In genomic region chr9:95770653-95771131, GRCh38 we compare ENCODE assay signal across 17 cellular contexts.
DNase-seq lines count a peak whose midpoint lies in the region; ATAC-seq and TF ChIP-seq lines count a peak whose summit lies in the region.
"Had no signal": no experiment of that assay in that cellular context is flagged by ENCODE, and none has a peak within 500 bp of the region (broad histone marks: within the 10 kb centered on the region; RNA-seq: fewer than 3 reads in every experiment).

No MANE protein-coding gene starts in this region.

- H3K4me1 ChIP-seq in right cardiac atrium (ENCODE audit: control insufficient read depth, insufficient read depth, low read length) (no peaks in the 10 kb centered on the region), heart left ventricle (peaks cover 0 to 23% (median 6%) of the 10 kb centered on the region in 12 donors), body of pancreas (peaks cover 23% of the 10 kb centered on the region), muscle layer of colon (ENCODE audit: insufficient read depth, low read length) (peaks cover 23% of the 10 kb centered on the region), GM23248 (ENCODE audit: insufficient read depth) (no peaks in the 10 kb centered on the region), OCI-LY7 (ENCODE audit: insufficient read depth, low read length, poor library complexity, severe bottlenecking) (no peaks in the 10 kb centered on the region)

- H3K36me3 ChIP-seq in heart left ventricle (no peaks in the 10 kb centered on the region), body of pancreas (replicated peaks in 1 of 2; ENCODE audit: insufficient read depth in 1 of 2, low read depth in 2 of 2) (no peaks in the 10 kb centered on the region), muscle layer of colon (ENCODE audit: insufficient read depth, low read length) (no peaks in the 10 kb centered on the region), GM23248 (ENCODE audit: low read depth) (no peaks in the 10 kb centered on the region), OCI-LY7 (ENCODE audit: insufficient read depth, low read length) (no peaks in the 10 kb centered on the region)
- H3K36me3 ChIP-seq: right atrium auricular region, thoracic aorta had no signal

- intact Hi-C loops in right cardiac atrium (cut with DNase I) = no loop called here
- intact Hi-C loops in heart left ventricle (cut with DNase I) = no loop called here
- intact Hi-C loops in body of pancreas (cut with DNase I) = no loop called here
- intact Hi-C loops in OCI-LY7 (cut with micrococcal nuclease; ENCODE audit: unreplicated experiment) = no loop called here

- no peaks in the 10 kb centered on the region for H3K9me2 ChIP-seq in GM23248 (ENCODE audit: insufficient read depth)
- H3K9me2 ChIP-seq in OCI-LY7 (ENCODE audit: insufficient read depth, low read length) = no peaks in the 10 kb centered on the region

- TF ChIP-seq POLR2A in heart left ventricle (IDR thresholded peaks at IDR 0.05) (no peak), body of pancreas (IDR thresholded peaks at IDR 0.05) (no peak)

- H3K4me2 ChIP-seq in GM23248 (ENCODE audit: unreplicated experiment) = no peak overlapping the region
- H3K4me2 ChIP-seq in OCI-LY7 (ENCODE audit: low read length) = no peak overlapping the region

- H3K79me2 ChIP-seq in GM23248 (ENCODE audit: insufficient read depth) (no peaks in the 10 kb centered on the region), OCI-LY7 (ENCODE audit: insufficient read depth, low read depth, low read length) (no peaks in the 10 kb centered on the region)

- no peak for TF ChIP-seq CTCF in heart left ventricle (IDR thresholded peaks at IDR 0.05)
- no peak for TF ChIP-seq CTCF in body of pancreas (IDR thresholded peaks at IDR 0.05)
- TF ChIP-seq CTCF in OCI-LY7 (conservative IDR thresholded peaks at IDR 0.05; ENCODE audit: low read length) = no peak

- H4K20me1 ChIP-seq in GM23248 (ENCODE audit: insufficient read depth) = no peaks in the 10 kb centered on the region
- H4K20me1 ChIP-seq in OCI-LY7 (ENCODE audit: insufficient read depth, low read length) = no peaks in the 10 kb centered on the region

- BruUV-seq in OCI-LY7 (replicated peaks; lab: Mats Ljungman, UMichigan) = no TSS peak

- H3K9ac ChIP-seq in muscle layer of colon (ENCODE audit: low read length) (no peak overlapping the region), GM23248 (no peak overlapping the region)

- ATAC-seq in right cardiac atrium = peak; percentile 14 to 49
- no peak for ATAC-seq in heart left ventricle
- ATAC-seq in body of pancreas = peak; percentile 22
- ATAC-seq in HG02981 (IDR thresholded peaks at IDR 0.05; ENCODE audit: unreplicated experiment) = no peak
- ATAC-seq: CD8-positive, alpha-beta T cell had no signal

- POLR2A ChIA-PET in OCI-LY7 (lab: Charles Lee) = no interaction called here

- H3F3A ChIP-seq in GM23248 (ENCODE audit: insufficient read depth) = no peaks in the 10 kb centered on the region

- H2AFZ ChIP-seq in GM23248 = no peak overlapping the region
- no peak overlapping the region for H2AFZ ChIP-seq in OCI-LY7 (ENCODE audit: low read length)

- in situ Hi-C loops in GM23248 (cut with MboI) = no loop called here

- no peaks in the 10 kb centered on the region for H3K9me3 ChIP-seq in right cardiac atrium (ENCODE audit: control insufficient read depth, low read length)
- no peaks in the 10 kb centered on the region for H3K9me3 ChIP-seq in heart left ventricle
- no peaks in the 10 kb centered on the region for H3K9me3 ChIP-seq in body of pancreas
- no peaks in the 10 kb centered on the region for H3K9me3 ChIP-seq in muscle layer of colon (ENCODE audit: low read length)
- H3K9me3 ChIP-seq in GM23248 (ENCODE audit: low read depth) = no peaks in the 10 kb centered on the region
- H3K9me3 ChIP-seq in OCI-LY7 (ENCODE audit: low read length) = no peaks in the 10 kb centered on the region
- H3K9me3 ChIP-seq: right atrium auricular region, thoracic aorta had no signal

- H3K4me3 ChIP-seq in right cardiac atrium (ENCODE audit: low read length) (no peak overlapping the region), heart left ventricle (no peak overlapping the region), body of pancreas (no peak overlapping the region), muscle layer of colon (ENCODE audit: low read depth in 1 of 2, low read length in 2 of 2) (no peak overlapping the region), GM23248 (no peak overlapping the region), OCI-LY7 (ENCODE audit: low read depth, low read length, poor library complexity, severe bottlenecking) (no peak overlapping the region)
- H3K4me3 ChIP-seq: right atrium auricular region, thoracic aorta had no signal

- H3K27ac ChIP-seq in right cardiac atrium (ENCODE audit: low read length) = no peak overlapping the region
- peak overlapping the region in 1 of 12 donors; percentile 80 for H3K27ac ChIP-seq in heart left ventricle
- no peak overlapping the region for H3K27ac ChIP-seq in body of pancreas
- H3K27ac ChIP-seq in muscle layer of colon (ENCODE audit: low read depth, low read length) = peak overlapping the region; percentile 87
- no peak overlapping the region for H3K27ac ChIP-seq in GM23248
- no peak overlapping the region for H3K27ac ChIP-seq in OCI-LY7 (ENCODE audit: low read depth, low read length, poor library complexity, severe bottlenecking)
- H3K27ac ChIP-seq: right atrium auricular region, thoracic aorta had no signal

- WGBS in right cardiac atrium = 41% methylated on average over 7 of the region's 7 CpGs
- 38 to 52% (median 49%) methylated on average over 7 of the region's 7 CpGs for WGBS in heart left ventricle, 4 donors
- WGBS in body of pancreas, 2 donors = 60 to 62% methylated on average over 5 to 7 of the region's 7 CpGs
- 81 to 87% methylated on average over 7 of the region's 7 CpGs for WGBS in GM23248 (ENCODE audit: low coverage in 1 of 2, low lambda C conversion rate in 2 of 2, missing lambda C conversion rate in 2 of 2), 2 experiments

- CTCF ChIA-PET in OCI-LY7 (lab: Charles Lee; ENCODE audit: unreplicated experiment) = no interaction called here

- H3K27me3 ChIP-seq in right cardiac atrium (ENCODE audit: control insufficient read depth, insufficient read depth) (no peaks in the 10 kb centered on the region), heart left ventricle (peaks cover 0 to 25% (median 5%) of the 10 kb centered on the region in 9 donors), body of pancreas (no peaks in the 10 kb centered on the region), muscle layer of colon (ENCODE audit: control insufficient read depth in 1 of 2, insufficient read depth in 2 of 2, low read length in 2 of 2) (no peaks in the 10 kb centered on the region), GM23248 (replicated peaks; ENCODE audit: insufficient read depth) (peaks cover 49% of the 10 kb centered on the region)
- H3K27me3 ChIP-seq: right atrium auricular region had no signal

- DNase-seq in right cardiac atrium = peak in 2 of 3 donors; percentile 40 to 52
- DNase-seq in heart left ventricle = no peak
- no peak for DNase-seq in body of pancreas
- no peak for DNase-seq in GM23248
- DNase-seq in RPMI8226 = no peak
- no peak for DNase-seq in OCI-LY7 (ENCODE audit: low spot score)
- DNase-seq: activated naive CD8-positive, alpha-beta T cell treated with anti-CD3 and anti-CD28 coated beads, Interleukin-2, amount 10 ng/mL, durations not matched to agents 7 days and 5 days; activated T-cell treated with anti-CD3 and anti-CD28 coated beads, Interleukin-2, amount 50 U/mL, for 24 hours; CD8-positive, alpha-beta T cell; GOT3; SHP77 treated with DMSO at 0.1 percent for 48 hours; stimulated activated CD4-positive, alpha-beta T cell treated with anti-CD3 and anti-CD28 coated beads, Interleukin-4, amount 100 ng/mL, for 1 hour; stimulated activated CD8-positive, alpha-beta memory T cell treated with anti-CD3 and anti-CD28 coated beads, Interleukin-4, amount 100 ng/mL, for 48 hours had no signal

Comparison
In these comparisons a context has a peak if more than half of its experiments do, and no peak if none do; other contexts are left out.
1. ATAC-seq: peak in right cardiac atrium (2 of 2) and body of pancreas (single experiment); none in heart left ventricle (0 of 4) and HG02981 (single experiment).
2. DNase-seq: peak in right cardiac atrium (2 of 3); none in heart left ventricle (0 of 5), body of pancreas (0 of 4), GM23248 (single experiment), RPMI8226 (single experiment) and OCI-LY7 (single experiment).